ENCODE assay signal across 10 cellular contexts in the genomic region with DNA sequence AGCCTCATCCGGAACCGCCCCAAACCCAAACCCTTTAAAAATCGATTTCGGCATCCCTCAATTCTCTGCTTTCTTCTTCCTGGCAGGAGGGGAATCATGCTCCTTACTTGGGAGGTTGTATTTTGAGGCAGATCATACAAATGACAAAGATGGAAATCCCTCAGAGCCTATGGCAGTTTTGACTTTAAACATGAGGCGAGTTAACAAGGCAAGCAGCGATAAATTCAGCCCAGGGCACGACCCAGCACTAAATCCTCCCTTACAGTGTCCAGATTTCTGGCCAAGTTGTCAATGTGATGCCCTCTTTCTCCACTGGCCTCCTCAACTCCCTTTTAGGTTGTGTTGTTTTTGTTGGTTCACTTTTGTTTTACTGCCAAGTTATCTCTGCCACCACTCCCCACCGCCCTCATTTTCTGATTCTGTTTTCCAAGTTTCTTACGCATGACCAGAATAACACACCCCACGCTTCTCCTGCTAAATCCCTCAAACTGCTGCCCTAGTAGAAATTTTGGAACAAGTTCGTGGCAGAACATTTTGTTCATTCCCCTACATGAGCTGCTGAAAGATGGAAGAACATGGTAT.
DNase-seq lines count a peak whose midpoint lies in the region; ATAC-seq and TF ChIP-seq lines count a peak whose summit lies in the region.
"Had no signal": no experiment of that assay in that cellular context is flagged by ENCODE, and none has a peak within 500 bp of the region (broad histone marks: within the 10 kb centered on the region; RNA-seq: fewer than 3 reads in every experiment).

No MANE protein-coding gene starts in this region.

- RAD21 ChIA-PET in HCT116 (lab: Charles Lee; ENCODE audit: low non-redundant PET in 1 of 2, low total read pairs in 2 of 2, uncharacterized antibody in 2 of 2, unreplicated experiment in 2 of 2) = no interaction called here

- H3K27ac ChIP-seq in HCT116 (ENCODE audit: low read depth, low read length) = no peak overlapping the region
- H3K27ac ChIP-seq in sigmoid colon = peak overlapping the region; percentile 45 to 79 (median 59)

- H3K27me3 ChIP-seq in HCT116 (ENCODE audit: insufficient read depth, low read length) (no peaks in the 10 kb centered on the region), sigmoid colon (peaks cover 0 to 7% (median 0%) of the 10 kb centered on the region in 3 donors)

- 43 to 66% methylated on average over 11 of the region's 11 CpGs for WGBS in sigmoid colon, 2 donors

- H3K79me2 ChIP-seq in HCT116 (ENCODE audit: insufficient read depth, low read length) = no peaks in the 10 kb centered on the region

- no peaks in the 10 kb centered on the region for H3K9me2 ChIP-seq in HCT116 (ENCODE audit: insufficient read depth)

- H3K9me3 ChIP-seq in HCT116 (ENCODE audit: control insufficient read depth in 1 of 2, insufficient read depth in 1 of 2, low read depth in 1 of 2, low read length in 2 of 2) (no peaks in the 10 kb centered on the region), iPS-18c (ENCODE audit: control insufficient read depth, insufficient read depth, low read length) (no peaks in the 10 kb centered on the region), sigmoid colon (no peaks in the 10 kb centered on the region)

- peak overlapping the region; percentile 41 to 54; a peak in 3 of 4 replicates for H3K4me3 ChIP-seq in HCT116 (replicated peaks in 1 of 2; ENCODE audit: low read depth in 1 of 2, low read length in 2 of 2)
- H3K4me3 ChIP-seq in iPS-18c (ENCODE audit: insufficient read depth, low read depth, low read length) = peak overlapping the region; percentile 29; the same call in 1 of the 2 replicates
- H3K4me3 ChIP-seq in sigmoid colon = peak overlapping the region; percentile 23 to 58 (median 51)

- peak overlapping the region; percentile 78 for H3K4me2 ChIP-seq in HCT116 (ENCODE audit: low read length)

- H4K20me1 ChIP-seq in HCT116 (ENCODE audit: insufficient read depth) = no peaks in the 10 kb centered on the region

- DNase-seq in HCT116 (ENCODE audit: low read depth, low spot score) (no peak), astrocyte of the hippocampus (ENCODE audit: low read depth, low spot score) (peak; percentile 47), sigmoid colon (no peak), HT-29 (ENCODE audit: low spot score) (no peak), LoVo (ENCODE audit: low spot score) (no peak)
- DNase-seq: GDM1, hypothalamus had no signal

- TF ChIP-seq RAD21 in HCT116 (IDR thresholded peaks at IDR 0.05; ENCODE audit: low read depth) = no peak

- POLR2A ChIA-PET in HCT116 (lab: Charles Lee) = no interaction called here

- intact Hi-C loops in HCT116 (cut with micrococcal nuclease) = no loop called here
- intact Hi-C loops in sigmoid colon (cut with DNase I) = loop anchor here (5.0 to 10.0 kb wide), 2 partner anchors 155 to 182 kb away; partner anchors contain the start of gene GATA6

- no peak for TF ChIP-seq CTCF in HCT116 (IDR thresholded peaks at IDR 0.05 in 2 of 3, conservative IDR thresholded peaks at IDR 0.05 in 1 of 3; ENCODE audit: borderline replicate concordance in 1 of 3, insufficient read depth in 1 of 3, low read depth in 2 of 3, low read length in 2 of 3)
- TF ChIP-seq CTCF in sigmoid colon (IDR thresholded peaks at IDR 0.05) = no peak

- peak overlapping the region; percentile 43 for H3K9ac ChIP-seq in HCT116 (ENCODE audit: low read length)

- no peak for TF ChIP-seq EP300 in sigmoid colon (IDR thresholded peaks at IDR 0.05)

- H3K36me3 ChIP-seq in HCT116 (ENCODE audit: control insufficient read depth in 1 of 2, insufficient read depth in 2 of 2, low read length in 2 of 2) = no peaks in the 10 kb centered on the region
- H3K36me3 ChIP-seq in sigmoid colon = no peaks in the 10 kb centered on the region

- no peak for ATAC-seq in HCT116
- no peak for ATAC-seq in HG02571 (IDR thresholded peaks at IDR 0.05; ENCODE audit: unreplicated experiment)
- ATAC-seq in HG03095 (IDR thresholded peaks at IDR 0.05; ENCODE audit: unreplicated experiment) = no peak

- BruUV-seq in HCT116 (replicated peaks; lab: Mats Ljungman, UMichigan) = no TSS peak

- peak overlapping the region; percentile 73 for H2AFZ ChIP-seq in HCT116 (ENCODE audit: low read depth, low read length, poor library complexity, severe bottlenecking)

- peaks cover 25 to 38% of the 10 kb centered on the region in 2 experiments for H3K4me1 ChIP-seq in HCT116 (ENCODE audit: control insufficient read depth in 1 of 2, insufficient read depth in 2 of 2, low read length in 2 of 2)
- peaks cover 0 to 28% (median 23%) of the 10 kb centered on the region in 4 donors for H3K4me1 ChIP-seq in sigmoid colon

- CTCF ChIA-PET in HCT116 (lab: Charles Lee) = no interaction called here

- TF ChIP-seq POLR2A in HCT116 (IDR thresholded peaks at IDR 0.05; ENCODE audit: borderline replicate concordance, extremely low read depth, insufficient read depth, insufficient read length) = no peak
- no peak for TF ChIP-seq POLR2A in sigmoid colon (IDR thresholded peaks at IDR 0.05)

TF ChIP-seq in HCT116, 20 proteins besides CTCF, POLR2A, EP300 and RAD21:
- TF ChIP-seq ATF3 (IDR thresholded peaks at IDR 0.05) (no peak), ELF1 (IDR thresholded peaks at IDR 0.05; ENCODE audit: borderline replicate concordance, low read depth) (no peak), JUND (IDR thresholded peaks at IDR 0.05) (no peak)
- TF ChIP-seq, protein P1, sequence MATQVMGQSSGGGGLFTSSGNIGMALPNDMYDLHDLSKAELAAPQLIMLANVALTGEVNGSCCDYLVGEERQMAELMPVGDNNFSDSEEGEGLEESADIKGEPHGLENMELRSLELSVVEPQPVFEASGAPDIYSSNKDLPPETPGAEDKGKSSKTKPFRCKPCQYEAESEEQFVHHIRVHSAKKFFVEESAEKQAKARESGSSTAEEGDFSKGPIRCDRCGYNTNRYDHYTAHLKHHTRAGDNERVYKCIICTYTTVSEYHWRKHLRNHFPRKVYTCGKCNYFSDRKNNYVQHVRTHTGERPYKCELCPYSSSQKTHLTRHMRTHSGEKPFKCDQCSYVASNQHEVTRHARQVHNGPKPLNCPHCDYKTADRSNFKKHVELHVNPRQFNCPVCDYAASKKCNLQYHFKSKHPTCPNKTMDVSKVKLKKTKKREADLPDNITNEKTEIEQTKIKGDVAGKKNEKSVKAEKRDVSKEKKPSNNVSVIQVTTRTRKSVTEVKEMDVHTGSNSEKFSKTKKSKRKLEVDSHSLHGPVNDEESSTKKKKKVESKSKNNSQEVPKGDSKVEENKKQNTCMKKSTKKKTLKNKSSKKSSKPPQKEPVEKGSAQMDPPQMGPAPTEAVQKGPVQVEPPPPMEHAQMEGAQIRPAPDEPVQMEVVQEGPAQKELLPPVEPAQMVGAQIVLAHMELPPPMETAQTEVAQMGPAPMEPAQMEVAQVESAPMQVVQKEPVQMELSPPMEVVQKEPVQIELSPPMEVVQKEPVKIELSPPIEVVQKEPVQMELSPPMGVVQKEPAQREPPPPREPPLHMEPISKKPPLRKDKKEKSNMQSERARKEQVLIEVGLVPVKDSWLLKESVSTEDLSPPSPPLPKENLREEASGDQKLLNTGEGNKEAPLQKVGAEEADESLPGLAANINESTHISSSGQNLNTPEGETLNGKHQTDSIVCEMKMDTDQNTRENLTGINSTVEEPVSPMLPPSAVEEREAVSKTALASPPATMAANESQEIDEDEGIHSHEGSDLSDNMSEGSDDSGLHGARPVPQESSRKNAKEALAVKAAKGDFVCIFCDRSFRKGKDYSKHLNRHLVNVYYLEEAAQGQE (IDR thresholded peaks at IDR 0.05; ENCODE audit: low read depth) = no peak
TF ChIP-seq in HCT116: peak in this region for 0.
